ENCODE assay signal across 15 cellular contexts in the genomic region with DNA sequence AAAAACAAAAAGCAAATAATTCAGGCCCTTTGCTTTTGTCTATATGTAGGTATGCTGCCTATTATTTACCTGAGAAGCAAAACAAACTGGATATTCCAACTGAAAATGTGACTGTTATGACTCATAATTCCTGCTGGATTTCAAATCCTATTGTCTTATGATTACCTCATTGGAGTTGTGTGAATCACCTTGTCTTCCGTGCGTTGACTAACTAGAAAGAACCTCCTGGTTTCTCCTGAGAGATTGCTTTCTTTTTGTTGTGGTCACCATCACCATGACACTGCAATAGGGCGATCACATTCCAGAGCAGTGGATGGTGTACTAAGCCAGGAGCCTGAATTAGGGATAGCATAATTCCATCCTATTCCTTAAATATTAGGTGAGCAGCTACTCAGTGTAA.
DNase-seq lines count a peak whose midpoint lies in the region; ATAC-seq, FAIRE-seq and TF ChIP-seq lines count a peak whose summit lies in the region.
"Had no signal": no experiment of that assay in that cellular context is flagged by ENCODE, and none has a peak within 500 bp of the region (broad histone marks: within the 10 kb centered on the region; RNA-seq: fewer than 3 reads in every experiment).

No MANE protein-coding gene starts in this region.

- DNase-seq in AG08395 (ENCODE audit: low spot score): peak; percentile 85
- peak; percentile 83 for DNase-seq in HTR-8/SVneo (ENCODE audit: insufficient read length, low spot score)
- peak; percentile 87 for DNase-seq in astrocyte of the spinal cord (ENCODE audit: low read depth, low spot score)
- peak; percentile 88 for DNase-seq in islet precursor cell
- DNase-seq in NCI-H345 treated with DMSO at 0.1 percent for 48 hours (lab: John Stamatoyannopoulos, UW; ENCODE audit: unreplicated experiment): no peak
- DNase-seq in epidermal melanocyte (ENCODE audit: insufficient read length, low spot score): no peak
- no peak for DNase-seq in DMS79 treated with DMSO at 0.1 percent for 48 hours (lab: John Stamatoyannopoulos, UW)
- DNase-seq: activated CD4-positive, alpha-beta memory T cell treated with anti-CD3 and anti-CD28 coated beads, Interleukin-2, amount 10 ng/mL, durations not matched to agents 7 days and 5 days; BE2C; effector CD8-positive, alpha-beta T cell; Karpas-422; kidney; NCI-H524; thyroid gland had no signal

- ATAC-seq in GM21423 (IDR thresholded peaks at IDR 0.05; ENCODE audit: unreplicated experiment): no peak

- in situ Hi-C loops in astrocyte of the spinal cord (cut with HindIII; ENCODE audit: low sequenced_read_pairs): no loop called here

- no peak overlapping the region for H3K4me3 ChIP-seq in astrocyte of the spinal cord (ENCODE audit: low read depth, low read length)
- H3K4me3 ChIP-seq: thyroid gland had no signal

- FAIRE-seq in HTR-8/SVneo (lab: Jason Lieb, UNC): peak; percentile 88
- FAIRE-seq: kidney had no signal

- TF ChIP-seq CTCF in astrocyte of the spinal cord (IDR thresholded peaks at IDR 0.05; ENCODE audit: low read depth, low read length): no peak

Comparison
In these comparisons a context has a peak if more than half of its experiments do, and no peak if none do; other contexts are left out.
1. DNase-seq: peak in AG08395 (single experiment), HTR-8/SVneo (single experiment), astrocyte of the spinal cord (single experiment) and islet precursor cell (single experiment); none in NCI-H345 treated with DMSO at 0.1 percent for 48 hours (single experiment), epidermal melanocyte (single experiment) and DMS79 treated with DMSO at 0.1 percent for 48 hours (single experiment).